Comparison of ENCODE assay signal across 22 cellular contexts in genomic region chr18:79166702-79167101, GRCh38.
"Had no signal": no experiment of that assay in that cellular context is flagged by ENCODE, and none has a peak within 500 bp of the region (broad histone marks: within the 10 kb centered on the region; RNA-seq: fewer than 3 reads in every experiment).

No MANE protein-coding gene starts in this region.

- H3K27me3 Mint-ChIP-seq: dendritic cell treated with granulocyte-macrophage colony-stimulating factor and Interleukin-4, amounts not matched to agents 40 ng/mL and 50 ng/mL, for 4 days; memory B cell; naive B cell had no signal

- H3K27ac Mint-ChIP-seq: dendritic cell treated with granulocyte-macrophage colony-stimulating factor and Interleukin-4, amounts not matched to agents 40 ng/mL and 50 ng/mL, for 4 days; immature natural killer cell; memory B cell; naive B cell had no signal

- DNase-seq: colonic mucosa; cortex of kidney; effector CD8-positive, alpha-beta T cell; foreskin keratinocyte; heart left ventricle; hypothalamus; immature natural killer cell; islet precursor cell; kidney; kidney glomerular epithelial cell; left colon; left ventricle myocardium inferior; mammary epithelial cell; mesendoderm; midbrain; naive B cell had no signal

- H3K4me3 Mint-ChIP-seq: dendritic cell treated with granulocyte-macrophage colony-stimulating factor and Interleukin-4, amounts not matched to agents 40 ng/mL and 50 ng/mL, for 4 days; immature natural killer cell; memory B cell; naive B cell had no signal

- FAIRE-seq: endothelial cell of umbilical vein, frontal cortex, kidney had no signal

- H3K9me3 Mint-ChIP-seq: dendritic cell treated with granulocyte-macrophage colony-stimulating factor and Interleukin-4, amounts not matched to agents 40 ng/mL and 50 ng/mL, for 4 days; immature natural killer cell; memory B cell; naive B cell had no signal

- ATAC-seq: foreskin keratinocyte, gastroesophageal sphincter, left colon, left lobe of liver had no signal
